ENCODE assay signal across 9 cellular contexts in the genomic region with DNA sequence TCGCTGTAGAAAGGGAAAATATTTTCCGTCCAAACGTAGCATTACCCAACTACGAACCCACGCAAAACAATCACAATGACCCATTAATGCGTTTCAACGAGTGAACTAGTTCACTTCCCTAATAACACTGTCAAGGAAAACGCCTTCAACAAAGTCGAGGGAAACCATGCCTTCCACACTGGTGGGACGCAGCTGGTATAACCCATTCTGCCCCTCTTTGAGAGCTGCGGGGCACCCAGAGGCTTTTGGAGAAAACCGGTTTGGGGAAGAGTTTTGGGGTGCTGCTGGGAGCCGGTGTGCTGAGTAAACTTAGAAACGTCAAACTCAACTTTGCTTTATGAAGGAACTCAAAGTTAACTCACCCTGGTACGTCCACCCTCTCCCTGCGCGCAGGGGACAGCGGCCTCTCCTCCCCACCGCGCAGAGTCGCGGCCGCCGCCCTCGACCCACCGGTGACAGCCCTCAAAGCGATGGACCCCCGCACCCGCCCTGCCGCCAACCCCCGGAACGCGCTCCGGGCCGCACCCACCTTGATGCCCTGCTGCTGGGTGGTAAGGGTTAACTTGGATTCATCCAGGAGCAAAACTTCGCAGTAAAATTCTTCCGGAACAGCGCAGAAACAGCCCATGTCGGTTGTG. TPM values are rescaled to one million over a fixed set of nuclear protein-coding genes. Genes with fewer than 3 reads are reported as not detected.
A peak's percentile ranks its signal among the peaks of the same experiment; 100 is the strongest.
DNase-seq lines count a peak whose midpoint lies in the region; ATAC-seq and TF ChIP-seq lines count a peak whose summit lies in the region.
"Had no signal": no experiment of that assay in that cellular context is flagged by ENCODE, and none has a peak within 500 bp of the region (broad histone marks: within the 10 kb centered on the region; RNA-seq: fewer than 3 reads in every experiment).

No MANE protein-coding gene starts in this region.

- H3K4me1 ChIP-seq in RWPE2 (ENCODE audit: insufficient read depth, poor library complexity, severe bottlenecking) = no peaks in the 10 kb centered on the region
- peaks cover 0 to 3% of the 10 kb centered on the region in 2 donors for H3K4me1 ChIP-seq in esophagus (ENCODE audit: control insufficient read depth in 2 of 2, insufficient read depth in 2 of 2, low read length in 1 of 2)

- H3K27ac Mint-ChIP-seq in natural killer cell treated with Interleukin-12 subunit alpha and Interleukin-12 subunit beta and Interleukin-15 and Interleukin-18, amount 100 ng/mL, for 72 hours = peak overlapping the region; percentile 83 to 86

- in situ Hi-C loops in KBM-7 (cut with MboI; ENCODE audit: low pct_unique_long_range_greater_than_20kb, low sequenced_read_pairs) = no loop called here

- no peaks in the 10 kb centered on the region for H3K9me3 Mint-ChIP-seq in natural killer cell treated with Interleukin-12 subunit alpha and Interleukin-12 subunit beta and Interleukin-15 and Interleukin-18, amount 100 ng/mL, for 72 hours

- DNase-seq in GM10266 (ENCODE audit: extremely low spot score) = peak; percentile 12
- no peak for DNase-seq in RWPE2 (ENCODE audit: low spot score)
- DNase-seq in natural killer cell treated with Interleukin-12 subunit alpha and Interleukin-12 subunit beta and Interleukin-15 and Interleukin-18, amount 100 ng/mL, for 72 hours (ENCODE audit: low spot score) = no peak
- no peak for DNase-seq in KBM-7
- DNase-seq in activated CD8-positive, alpha-beta memory T cell treated with anti-CD3 and anti-CD28 coated beads, Interleukin-2, amount 50 U/mL, for 4 hours = no peak
- no peak for DNase-seq in HuH-7.5 (ENCODE audit: low spot score)
- no peak for DNase-seq in stimulated activated CD4-positive, alpha-beta T cell treated with anti-CD3 and anti-CD28 coated beads, Interleukin-12 subunit alpha, Interleukin-12 subunit beta, amount 100 ng/mL, for 4 hours

- no peak for TF ChIP-seq CTCF in GM10266 (IDR thresholded peaks at IDR 0.05; ENCODE audit: control insufficient read depth, insufficient read depth, low read depth, missing control alignments)
- TF ChIP-seq CTCF in RWPE2 (IDR thresholded peaks at IDR 0.05; ENCODE audit: poor library complexity, severe bottlenecking) = no peak

- peak overlapping the region; percentile 61 for H3K4me3 ChIP-seq in RWPE2 (ENCODE audit: severe bottlenecking)
- H3K4me3 ChIP-seq in esophagus (ENCODE audit: low read depth in 1 of 2, low read length in 2 of 2) = peak overlapping the region; percentile 83 to 95

- H3K36me3 ChIP-seq in RWPE2 (ENCODE audit: low read depth) (no peaks in the 10 kb centered on the region), esophagus (ENCODE audit: control insufficient read depth in 2 of 2, insufficient read depth in 2 of 2, low read length in 1 of 2) (no peaks in the 10 kb centered on the region)

- H3K9me3 ChIP-seq in RWPE2 (ENCODE audit: severe bottlenecking) (no peaks in the 10 kb centered on the region), esophagus (ENCODE audit: control insufficient read depth in 2 of 2, insufficient read depth in 1 of 2, low read depth in 1 of 2, low read length in 1 of 2) (no peaks in the 10 kb centered on the region)

- H3K27ac ChIP-seq in RWPE2 (ENCODE audit: poor library complexity, severe bottlenecking) = peak overlapping the region; percentile 0
- H3K27ac ChIP-seq in esophagus (ENCODE audit: low read depth in 2 of 2, low read length in 1 of 2) = peak overlapping the region; percentile 84 to 94

- H3K27me3 ChIP-seq in RWPE2 (ENCODE audit: insufficient read depth, poor library complexity, severe bottlenecking) (peaks cover 31% of the 10 kb centered on the region), esophagus (ENCODE audit: control insufficient read depth in 1 of 2, insufficient read depth in 2 of 2, low read length in 2 of 2) (peaks cover 0 to 3% of the 10 kb centered on the region in 2 donors)

- H3K27me3 Mint-ChIP-seq in natural killer cell treated with Interleukin-12 subunit alpha and Interleukin-12 subunit beta and Interleukin-15 and Interleukin-18, amount 100 ng/mL, for 72 hours = peaks cover 15 to 16% of the 10 kb centered on the region in 2 donors

- H3K36me3 Mint-ChIP-seq in natural killer cell treated with Interleukin-12 subunit alpha and Interleukin-12 subunit beta and Interleukin-15 and Interleukin-18, amount 100 ng/mL, for 72 hours = no peaks in the 10 kb centered on the region

- WGBS in esophagus, 2 donors = 2% methylated on average over 39 of the region's 39 CpGs

- ATAC-seq in RWPE2 (ENCODE audit: low read depth) = peak; percentile 2; the same call in 1 of the 3 replicates
- ATAC-seq in natural killer cell treated with Interleukin-12 subunit alpha and Interleukin-12 subunit beta and Interleukin-15 and Interleukin-18, amount 100 ng/mL, for 72 hours = no peak

- peak overlapping the region; percentile 95 for H3K4me3 Mint-ChIP-seq in natural killer cell treated with Interleukin-12 subunit alpha and Interleukin-12 subunit beta and Interleukin-15 and Interleukin-18, amount 100 ng/mL, for 72 hours

- H3K4me1 Mint-ChIP-seq in natural killer cell treated with Interleukin-12 subunit alpha and Interleukin-12 subunit beta and Interleukin-15 and Interleukin-18, amount 100 ng/mL, for 72 hours (ENCODE audit: low read depth in 2 of 2) = peaks cover 9 to 17% of the 10 kb centered on the region in 2 donors

RNA-seq across cellular contexts. Expression of a gene that starts 0.5 kb away (rescaled TPM):
- polyA plus RNA-seq in esophagus = 10 to 100 TPM in 1 of 2 donors, 1 to 10 TPM in 1; 9.6 to 11.8 TPM
- total RNA-seq in natural killer cell treated with Interleukin-12 subunit alpha and Interleukin-12 subunit beta and Interleukin-15 and Interleukin-18, amount 100 ng/mL, for 72 hours = 10 to 100 TPM; 11.7 to 12.7 TPM
- total RNA-seq: LHCN-M2 had no signal
